Comparison of ENCODE assay signal across 10 cellular contexts in the genomic region with DNA sequence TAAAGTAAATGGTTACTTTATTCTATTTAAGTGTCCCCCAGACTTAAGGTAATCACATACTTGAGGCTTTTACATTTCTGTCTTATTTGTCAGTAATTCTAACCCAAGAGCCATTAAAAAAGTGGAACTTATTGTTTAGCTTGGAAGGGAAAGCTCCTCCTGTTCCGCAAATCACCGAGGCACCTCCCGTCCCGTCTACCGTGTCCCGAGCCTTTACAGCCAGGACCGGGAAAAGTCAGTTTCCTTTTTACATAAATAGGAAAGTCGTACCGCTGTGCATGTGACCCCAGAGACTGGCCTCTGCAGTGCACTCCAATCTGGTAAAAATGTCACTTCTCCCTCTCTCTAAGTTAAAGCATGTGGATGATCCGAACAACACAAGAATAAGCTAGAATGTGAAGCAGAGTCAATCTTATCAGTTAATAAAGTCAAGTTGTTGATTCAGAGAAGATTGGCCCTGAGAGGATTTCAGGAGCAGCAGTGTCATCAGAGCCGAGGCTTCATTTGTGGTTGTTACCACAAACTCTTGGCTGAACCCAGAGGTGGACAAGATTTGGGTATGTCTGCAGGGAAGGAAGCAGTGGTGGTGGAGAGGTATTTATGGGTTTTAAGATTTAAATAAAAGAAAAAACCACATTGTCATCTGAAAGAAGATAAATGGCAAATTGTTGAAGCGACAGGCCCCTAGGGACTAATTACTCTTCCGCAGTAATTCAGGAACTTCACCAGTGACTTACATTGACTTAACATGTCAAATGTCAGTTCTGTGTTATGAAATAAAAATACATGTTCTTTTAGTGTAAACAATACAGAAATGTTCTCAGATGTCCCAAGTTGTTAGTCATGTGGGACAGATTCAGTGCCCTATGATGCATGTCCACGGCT.
DNase-seq lines count a peak whose midpoint lies in the region; ATAC-seq, FAIRE-seq and TF ChIP-seq lines count a peak whose summit lies in the region.
"Had no signal": no experiment of that assay in that cellular context is flagged by ENCODE, and none has a peak within 500 bp of the region (broad histone marks: within the 10 kb centered on the region; RNA-seq: fewer than 3 reads in every experiment).

No MANE protein-coding gene starts in this region.

- ATAC-seq in GM18502 (IDR thresholded peaks at IDR 0.05; ENCODE audit: poor library complexity, unreplicated experiment) (peak; percentile 66), HG03469 (IDR thresholded peaks at IDR 0.05; ENCODE audit: unreplicated experiment) (peak; percentile 59)

- H3K9me2 ChIP-seq in SK-N-SH = no peaks in the 10 kb centered on the region

- no peak overlapping the region for H2AFZ ChIP-seq in SK-N-SH (ENCODE audit: low read depth)

- H3K27me3 ChIP-seq in skeletal muscle tissue (ENCODE audit: control insufficient read depth in 3 of 3, insufficient read depth in 3 of 3, low read length in 3 of 3) (no peaks in the 10 kb centered on the region), SK-N-SH (ENCODE audit: insufficient read depth) (no peaks in the 10 kb centered on the region)

- H3K4me2 ChIP-seq in SK-N-SH = no peak overlapping the region

- H3K36me3 ChIP-seq in skeletal muscle tissue (ENCODE audit: control insufficient read depth in 3 of 3, insufficient read depth in 3 of 3, low read length in 3 of 3) = no peaks in the 10 kb centered on the region
- H3K36me3 ChIP-seq in SK-N-SH (replicated peaks in 1 of 2; ENCODE audit: control insufficient read depth in 1 of 2, insufficient read depth in 2 of 2, low read length in 1 of 2) = no peaks in the 10 kb centered on the region

- H3K9me3 ChIP-seq in skeletal muscle tissue (ENCODE audit: control insufficient read depth in 3 of 3, low read length in 3 of 3) = no peaks in the 10 kb centered on the region
- no peaks in the 10 kb centered on the region for H3K9me3 ChIP-seq in SK-N-SH

- 64% methylated on average over 14 of the region's 14 CpGs for WGBS in SK-N-SH (ENCODE audit: low lambda C conversion rate)

- POLR2A ChIA-PET in SK-N-SH (lab: Yijun Ruan, JAX) = no interaction called here

- DNase-seq in fibroblast of mammary gland (ENCODE audit: low read depth) = peak; percentile 73
- DNase-seq in HTR-8/SVneo (ENCODE audit: insufficient read length, low spot score) = no peak
- no peak for DNase-seq in HK-2 (ENCODE audit: unreplicated experiment)
- DNase-seq in GM20000 (ENCODE audit: low spot score) = no peak
- DNase-seq in SK-N-SH = no peak
- DNase-seq: activated naive CD4-positive, alpha-beta T cell treated with Interleukin-2 at 50 U/mL for 16 hours; NCI-H2107 had no signal

- H3K9ac ChIP-seq in skeletal muscle tissue (ENCODE audit: low read depth in 1 of 3, low read length in 3 of 3) (peak overlapping the region in 1 of 3 donors; percentile 6), SK-N-SH (no peak overlapping the region)

- H3K4me3 ChIP-seq in fibroblast of mammary gland (ENCODE audit: control insufficient read depth, low read depth, low read length) (no peak overlapping the region), skeletal muscle tissue (ENCODE audit: low read length in 3 of 3) (no peak overlapping the region), SK-N-SH (ENCODE audit: low read depth in 2 of 2, low read length in 1 of 2) (no peak overlapping the region)

- H3K79me2 ChIP-seq in SK-N-SH (ENCODE audit: insufficient read depth) = no peaks in the 10 kb centered on the region

- TF ChIP-seq CTCF in fibroblast of mammary gland (conservative IDR thresholded peaks at IDR 0.05; ENCODE audit: control insufficient read depth, insufficient read depth, low read depth, low read length) = no peak
- TF ChIP-seq CTCF in GM20000 (IDR thresholded peaks at IDR 0.05; ENCODE audit: extremely low read depth, missing control alignments) = no peak
- TF ChIP-seq CTCF in SK-N-SH (IDR thresholded peaks at IDR 0.05) = no peak

- TF ChIP-seq EP300 in SK-N-SH (IDR thresholded peaks at IDR 0.05; ENCODE audit: borderline replicate concordance in 1 of 2, low read depth in 1 of 2, low read length in 1 of 2) = no peak

- no peaks in the 10 kb centered on the region for H3F3A ChIP-seq in SK-N-SH (replicated peaks; ENCODE audit: insufficient read depth)

- no peak for FAIRE-seq in HTR-8/SVneo (lab: Jason Lieb, UNC)

- H3K27ac ChIP-seq in skeletal muscle tissue (ENCODE audit: low read depth, low read length) (peak overlapping the region; percentile 67), SK-N-SH (ENCODE audit: low read depth in 2 of 2, low read length in 1 of 2) (no peak overlapping the region)

- peaks cover 18 to 22% (median 20%) of the 10 kb centered on the region in 3 donors for H3K4me1 ChIP-seq in skeletal muscle tissue (ENCODE audit: control insufficient read depth in 3 of 3, insufficient read depth in 3 of 3, low read length in 3 of 3)
- H3K4me1 ChIP-seq in SK-N-SH (ENCODE audit: control insufficient read depth in 1 of 2, insufficient read depth in 2 of 2, low read depth in 1 of 2, low read length in 1 of 2) = no peaks in the 10 kb centered on the region; a peak in 1 of 4 replicates

- CTCF ChIA-PET in SK-N-SH (lab: Yijun Ruan, JAX) = no interaction called here

- H4K20me1 ChIP-seq in SK-N-SH (ENCODE audit: insufficient read depth) = no peaks in the 10 kb centered on the region

- no peak for TF ChIP-seq RAD21 in SK-N-SH (IDR thresholded peaks at IDR 0.05; ENCODE audit: low read length)

TF ChIP-seq in SK-N-SH, 30 proteins besides CTCF, POLR2A, EP300 and RAD21 (continues in another document):
- no peak for TF ChIP-seq MEF2A (IDR thresholded peaks at IDR 0.05; ENCODE audit: borderline replicate concordance, low read depth)
- TF ChIP-seq, protein P1, sequence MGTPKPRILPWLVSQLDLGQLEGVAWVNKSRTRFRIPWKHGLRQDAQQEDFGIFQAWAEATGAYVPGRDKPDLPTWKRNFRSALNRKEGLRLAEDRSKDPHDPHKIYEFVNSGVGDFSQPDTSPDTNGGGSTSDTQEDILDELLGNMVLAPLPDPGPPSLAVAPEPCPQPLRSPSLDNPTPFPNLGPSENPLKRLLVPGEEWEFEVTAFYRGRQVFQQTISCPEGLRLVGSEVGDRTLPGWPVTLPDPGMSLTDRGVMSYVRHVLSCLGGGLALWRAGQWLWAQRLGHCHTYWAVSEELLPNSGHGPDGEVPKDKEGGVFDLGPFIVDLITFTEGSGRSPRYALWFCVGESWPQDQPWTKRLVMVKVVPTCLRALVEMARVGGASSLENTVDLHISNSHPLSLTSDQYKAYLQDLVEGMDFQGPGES (IDR thresholded peaks at IDR 0.05; ENCODE audit: low read depth, low read length) = no peak
- TF ChIP-seq FOXM1 (IDR thresholded peaks at IDR 0.05; ENCODE audit: low read depth) = no peak
- no peak for TF ChIP-seq RCOR1 (IDR thresholded peaks at IDR 0.05; ENCODE audit: low read length)
- TF ChIP-seq NFIC (IDR thresholded peaks at IDR 0.05; ENCODE audit: borderline replicate concordance) = no peak
- no peak for TF ChIP-seq CHD2 (IDR thresholded peaks at IDR 0.05; ENCODE audit: low read length, partially characterized antibody)
- no peak for TF ChIP-seq YY1 (IDR thresholded peaks at IDR 0.05; ENCODE audit: low read depth)
- TF ChIP-seq EZH2phosphoT487 (IDR thresholded peaks at IDR 0.05; ENCODE audit: borderline replicate concordance, low read depth) = no peak
- TF ChIP-seq TEAD4 (IDR thresholded peaks at IDR 0.05; ENCODE audit: borderline replicate concordance, insufficient read depth) = no peak
- no peak for TF ChIP-seq TAF1 (IDR thresholded peaks at IDR 0.05; ENCODE audit: borderline replicate concordance, low read depth, low read length)
- TF ChIP-seq GABPA (IDR thresholded peaks at IDR 0.05; ENCODE audit: low read depth) = no peak
- no peak for TF ChIP-seq PBX3 (IDR thresholded peaks at IDR 0.05)
- no peak for TF ChIP-seq REST (IDR thresholded peaks at IDR 0.05; ENCODE audit: low read depth, low read length)
- TF ChIP-seq MXI1 (IDR thresholded peaks at IDR 0.05; ENCODE audit: low read depth, low read length) = no peak
- no peak for TF ChIP-seq FOSL2 (IDR thresholded peaks at IDR 0.05; ENCODE audit: borderline replicate concordance, low read depth)
